ENCODE assay signal across 8 cellular contexts in the genomic region with DNA sequence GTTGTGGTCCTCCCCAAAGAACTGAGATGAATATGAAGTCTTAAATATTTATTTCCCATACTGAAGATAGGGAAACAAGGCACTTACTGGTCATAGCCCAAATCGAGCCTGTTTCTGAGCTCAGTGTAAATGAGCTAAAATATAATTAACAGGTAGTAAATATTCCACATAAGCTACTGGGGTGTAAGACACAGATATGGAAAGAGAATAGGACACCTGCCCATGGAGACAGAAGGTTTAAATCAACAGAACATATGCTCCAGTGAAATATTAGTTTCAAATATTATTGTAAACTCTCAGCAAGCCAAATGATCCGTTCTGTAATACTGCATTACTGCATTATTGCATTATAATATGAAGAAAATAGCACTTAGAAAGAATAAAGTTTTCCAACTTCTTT.
"Had no signal": no experiment of that assay in that cellular context is flagged by ENCODE, and none has a peak within 500 bp of the region (broad histone marks: within the 10 kb centered on the region; RNA-seq: fewer than 3 reads in every experiment).

No MANE protein-coding gene starts in this region.

- H3K27ac ChIP-seq: GM23248, HL-60 had no signal

- DNase-seq: GM23248, GOT3, H7, HFFc6 had no signal

- ATAC-seq: HCT116, HepG2 had no signal

- H3K4me1 ChIP-seq: HAP-1 had no signal

- H3K9me3 ChIP-seq: HAP-1 had no signal

- H3K4me3 ChIP-seq: GM23248, HAP-1 had no signal

- H3K36me3 ChIP-seq: HAP-1 had no signal
